In genomic region chr12:50894216-50894615, GRCh38 we compare ENCODE assay signal across 36 cellular contexts. TPM values are rescaled to one million over a fixed set of nuclear protein-coding genes. Genes with fewer than 3 reads are reported as not detected.
"Had no signal": no experiment of that assay in that cellular context is flagged by ENCODE, and none has a peak within 500 bp of the region (broad histone marks: within the 10 kb centered on the region; RNA-seq: fewer than 3 reads in every experiment).

No MANE protein-coding gene starts in this region.

- H3K36me3 Mint-ChIP-seq: activated CD4-positive, alpha-beta memory T cell treated with anti-CD3 and anti-CD28 coated beads for 36 hours; activated CD8-positive, alpha-beta memory T cell treated with anti-CD3 and anti-CD28 coated beads, Interleukin-2, amount 10 ng/mL, durations not matched to agents 7 days and 5 days; activated naive CD4-positive, alpha-beta T cell treated with anti-CD3 and anti-CD28 coated beads, Interleukin-2, amount 50 U/mL, for 24 hours; activated naive CD8-positive, alpha-beta T cell treated with anti-CD3 and anti-CD28 coated beads for 36 hours had no signal

- H3K9me3 Mint-ChIP-seq: activated CD4-positive, alpha-beta memory T cell treated with anti-CD3 and anti-CD28 coated beads for 36 hours; activated CD4-positive, alpha-beta T cell treated with anti-CD3 and anti-CD28 coated beads, Interleukin-2, amount 10 ng/mL, durations not matched to agents 24 days and 14 days; activated naive CD4-positive, alpha-beta T cell treated with anti-CD3 and anti-CD28 coated beads for 36 hours; activated naive CD4-positive, alpha-beta T cell treated with anti-CD3 and anti-CD28 coated beads, Interleukin-2, amount 50 U/mL, for 24 hours; activated naive CD8-positive, alpha-beta T cell treated with anti-CD3 and anti-CD28 coated beads, Interleukin-2, amount 50 U/mL, for 24 hours; activated T-helper 1 cell treated with anti-CD3 and anti-CD28 coated beads, Interleukin-12 subunit alpha, Interleukin-12 subunit beta, Interleukin-2, Interleukin-4 antibody, amounts not matched to agents 30 ng/mL and 10 ng/mL and 1 ng/mL, durations not matched to agents 14 hours and 24 hours and 36 hours; activated T-helper 2 cell treated with anti-CD3 and anti-CD28 coated beads, Interferon-gamma antibody, Interleukin-2, Interleukin-4, amounts not matched to agents 10 μg/mL and 5 μg/mL and 100 μg/mL, durations not matched to agents 14 hours and 24 hours and 36 hours; effector memory CD8-positive, alpha-beta T cell had no signal

- H3K4me3 Mint-ChIP-seq: activated CD4-positive, alpha-beta memory T cell treated with anti-CD3 and anti-CD28 coated beads for 36 hours; activated CD4-positive, alpha-beta T cell treated with anti-CD3 and anti-CD28 coated beads for 36 hours; activated CD4-positive, alpha-beta T cell treated with anti-CD3 and anti-CD28 coated beads, Interleukin-2, amount 10 ng/mL, durations not matched to agents 24 days and 14 days; activated CD8-positive, alpha-beta memory T cell treated with anti-CD3 and anti-CD28 coated beads, Interleukin-2, amount 10 ng/mL, durations not matched to agents 7 days and 5 days; activated CD8-positive, alpha-beta T cell treated with anti-CD3 and anti-CD28 coated beads, Interleukin-2, amount 10 ng/mL, durations not matched to agents 7 days and 5 days; activated naive CD4-positive, alpha-beta T cell treated with anti-CD3 and anti-CD28 coated beads for 36 hours; activated naive CD4-positive, alpha-beta T cell treated with anti-CD3 and anti-CD28 coated beads, Interleukin-2, amount 50 U/mL, for 24 hours; activated naive CD8-positive, alpha-beta T cell treated with anti-CD3 and anti-CD28 coated beads for 36 hours; activated naive CD8-positive, alpha-beta T cell treated with anti-CD3 and anti-CD28 coated beads, Interleukin-2, amount 50 U/mL, for 24 hours; activated T-helper 1 cell treated with anti-CD3 and anti-CD28 coated beads, Interleukin-12 subunit alpha, Interleukin-12 subunit beta, Interleukin-2, Interleukin-4 antibody, amounts not matched to agents 30 ng/mL and 10 ng/mL and 1 ng/mL, durations not matched to agents 14 hours and 24 hours and 36 hours; effector memory CD8-positive, alpha-beta T cell; T-helper 17 cell; T-helper 2 cell treated with Interferon-gamma antibody and Interleukin-4, amounts not matched to agents 5 μg/mL and 100 μg/mL, for 36 hours had no signal

- H3K27me3 Mint-ChIP-seq: activated CD4-positive, alpha-beta memory T cell treated with anti-CD3 and anti-CD28 coated beads for 36 hours; activated CD4-positive, alpha-beta T cell treated with anti-CD3 and anti-CD28 coated beads for 36 hours; activated CD8-positive, alpha-beta memory T cell treated with anti-CD3 and anti-CD28 coated beads, Interleukin-2, amount 10 ng/mL, durations not matched to agents 7 days and 5 days; activated naive CD4-positive, alpha-beta T cell treated with anti-CD3 and anti-CD28 coated beads, Interleukin-2, amount 50 U/mL, for 24 hours; activated naive CD8-positive, alpha-beta T cell treated with anti-CD3 and anti-CD28 coated beads for 36 hours; activated naive CD8-positive, alpha-beta T cell treated with anti-CD3 and anti-CD28 coated beads, Interleukin-2, amount 50 U/mL, for 24 hours; effector memory CD8-positive, alpha-beta T cell had no signal

- H3K4me1 ChIP-seq: adrenal gland, body of pancreas, esophagus muscularis mucosa, foreskin keratinocyte had no signal

- H3K4me3 ChIP-seq: adrenal gland, body of pancreas, esophagus muscularis mucosa, gastrocnemius medialis, heart right ventricle had no signal

- H3K27me3 ChIP-seq: adrenal gland, body of pancreas, esophagus muscularis mucosa, foreskin keratinocyte, gastrocnemius medialis, heart right ventricle had no signal

- H3K36me3 ChIP-seq: adrenal gland, esophagus muscularis mucosa, gastrocnemius medialis, heart right ventricle had no signal

- H3K9me3 ChIP-seq: adrenal gland, body of pancreas, esophagus muscularis mucosa, gastrocnemius medialis had no signal

- H3K27ac Mint-ChIP-seq: activated CD4-positive, alpha-beta memory T cell treated with anti-CD3 and anti-CD28 coated beads for 36 hours; activated CD4-positive, alpha-beta T cell treated with anti-CD3 and anti-CD28 coated beads for 36 hours; activated CD4-positive, alpha-beta T cell treated with anti-CD3 and anti-CD28 coated beads, Interleukin-2, amount 10 ng/mL, durations not matched to agents 24 days and 14 days; activated CD8-positive, alpha-beta memory T cell treated with anti-CD3 and anti-CD28 coated beads, Interleukin-2, amount 10 ng/mL, durations not matched to agents 7 days and 5 days; activated CD8-positive, alpha-beta T cell treated with anti-CD3 and anti-CD28 coated beads, Interleukin-2, amount 10 ng/mL, durations not matched to agents 7 days and 5 days; activated naive CD4-positive, alpha-beta T cell treated with anti-CD3 and anti-CD28 coated beads for 36 hours; activated naive CD4-positive, alpha-beta T cell treated with anti-CD3 and anti-CD28 coated beads, Interleukin-2, amount 50 U/mL, for 24 hours; activated naive CD8-positive, alpha-beta T cell treated with anti-CD3 and anti-CD28 coated beads for 36 hours; activated naive CD8-positive, alpha-beta T cell treated with anti-CD3 and anti-CD28 coated beads, Interleukin-2, amount 50 U/mL, for 24 hours; activated T-helper 1 cell treated with anti-CD3 and anti-CD28 coated beads, Interleukin-12 subunit alpha, Interleukin-12 subunit beta, Interleukin-2, Interleukin-4 antibody, amounts not matched to agents 30 ng/mL and 10 ng/mL and 1 ng/mL, durations not matched to agents 14 hours and 24 hours and 36 hours; activated T-helper 2 cell treated with anti-CD3 and anti-CD28 coated beads, Interferon-gamma antibody, Interleukin-2, Interleukin-4, amounts not matched to agents 10 μg/mL and 5 μg/mL and 100 μg/mL, durations not matched to agents 14 hours and 24 hours and 36 hours; effector memory CD8-positive, alpha-beta T cell; T-helper 17 cell; T-helper 2 cell treated with Interferon-gamma antibody and Interleukin-4, amounts not matched to agents 5 μg/mL and 100 μg/mL, for 36 hours had no signal

- DNase-seq: activated CD4-positive, alpha-beta memory T cell treated with anti-CD3 and anti-CD28 coated beads for 36 hours; activated CD4-positive, alpha-beta T cell treated with anti-CD3 and anti-CD28 coated beads for 36 hours; activated CD4-positive, CD25-positive, alpha-beta regulatory T cell; activated CD4-positive, CD25-positive, alpha-beta regulatory T cell treated with anti-CD3 and anti-CD28 coated beads, Interleukin-2, amount 50 U/mL, for 72 hours; activated CD8-positive, alpha-beta memory T cell treated with anti-CD3 and anti-CD28 coated beads, Interleukin-2, amount 10 ng/mL, durations not matched to agents 7 days and 5 days; activated CD8-positive, alpha-beta memory T cell treated with anti-CD3 and anti-CD28 coated beads, Interleukin-2, amount 50 U/mL, for 4 hours; activated CD8-positive, alpha-beta T cell treated with anti-CD3 and anti-CD28 coated beads, Interleukin-2, amount 10 ng/mL, durations not matched to agents 7 days and 5 days; activated effector memory CD4-positive, alpha-beta T cell treated with anti-CD3 and anti-CD28 coated beads, Interleukin-2, amount 50 U/mL, for 16 hours; activated naive CD4-positive, alpha-beta T cell treated with anti-CD3 and anti-CD28 coated beads for 36 hours; activated naive CD8-positive, alpha-beta T cell treated with anti-CD3 and anti-CD28 coated beads for 36 hours; activated naive CD8-positive, alpha-beta T cell treated with anti-CD3 and anti-CD28 coated beads, Interleukin-2, amount 50 U/mL, for 24 hours; activated T-cell treated with anti-CD3 and anti-CD28 coated beads, Interleukin-2, amount 50 U/mL, for 1 hour; activated T-cell treated with anti-CD3 and anti-CD28 coated beads, Interleukin-2, amount 50 U/mL, for 48 hours; adrenal gland; amygdala; aorta; body of pancreas; caudate nucleus; cortex of kidney; dermis blood vessel endothelial cell; effector CD4-positive, alpha-beta T cell; effector memory CD8-positive, alpha-beta T cell; erythroblast; foreskin keratinocyte; gastrocnemius medialis; heart right ventricle; T-helper 17 cell had no signal

- H3K4me1 Mint-ChIP-seq: activated CD4-positive, alpha-beta T cell treated with anti-CD3 and anti-CD28 coated beads for 36 hours; activated CD4-positive, alpha-beta T cell treated with anti-CD3 and anti-CD28 coated beads, Interleukin-2, amount 10 ng/mL, durations not matched to agents 24 days and 14 days; activated CD8-positive, alpha-beta memory T cell treated with anti-CD3 and anti-CD28 coated beads, Interleukin-2, amount 10 ng/mL, durations not matched to agents 7 days and 5 days; activated naive CD4-positive, alpha-beta T cell treated with anti-CD3 and anti-CD28 coated beads, Interleukin-2, amount 50 U/mL, for 24 hours; activated naive CD8-positive, alpha-beta T cell treated with anti-CD3 and anti-CD28 coated beads for 36 hours; activated naive CD8-positive, alpha-beta T cell treated with anti-CD3 and anti-CD28 coated beads, Interleukin-2, amount 50 U/mL, for 24 hours; T-helper 17 cell had no signal

- ATAC-seq: activated CD4-positive, alpha-beta T cell treated with anti-CD3 and anti-CD28 coated beads for 36 hours; activated CD8-positive, alpha-beta memory T cell treated with anti-CD3 and anti-CD28 coated beads, Interleukin-2, amount 10 ng/mL, durations not matched to agents 7 days and 5 days; activated CD8-positive, alpha-beta T cell treated with anti-CD3 and anti-CD28 coated beads, Interleukin-2, amount 10 ng/mL, durations not matched to agents 7 days and 5 days; activated naive CD8-positive, alpha-beta T cell treated with anti-CD3 and anti-CD28 coated beads, Interleukin-2, amount 50 U/mL, for 24 hours; body of pancreas; effector memory CD8-positive, alpha-beta T cell; foreskin keratinocyte; gastrocnemius medialis; heart right ventricle; T-helper 17 cell had no signal

- H3K27ac ChIP-seq: adrenal gland, body of pancreas, esophagus muscularis mucosa, foreskin keratinocyte, gastrocnemius medialis, heart right ventricle had no signal

RNA-seq across cellular contexts. Expression of gene TMPRSS12, which starts 51.5 kb away (rescaled TPM):
- total RNA-seq: activated CD4-positive, alpha-beta memory T cell treated with anti-CD3 and anti-CD28 coated beads for 36 hours; activated CD4-positive, alpha-beta T cell treated with anti-CD3 and anti-CD28 coated beads for 36 hours; activated CD4-positive, alpha-beta T cell treated with anti-CD3 and anti-CD28 coated beads, Interleukin-2, amount 10 ng/mL, durations not matched to agents 24 days and 14 days; activated CD8-positive, alpha-beta memory T cell treated with anti-CD3 and anti-CD28 coated beads for 36 hours; activated CD8-positive, alpha-beta memory T cell treated with anti-CD3 and anti-CD28 coated beads, Interleukin-2, amount 10 ng/mL, durations not matched to agents 7 days and 5 days; activated CD8-positive, alpha-beta T cell treated with anti-CD3 and anti-CD28 coated beads, Interleukin-2, amount 10 ng/mL, durations not matched to agents 7 days and 5 days; activated naive CD4-positive, alpha-beta T cell treated with anti-CD3 and anti-CD28 coated beads for 36 hours; activated naive CD8-positive, alpha-beta T cell treated with anti-CD3 and anti-CD28 coated beads for 36 hours; activated T-helper 1 cell treated with anti-CD3 and anti-CD28 coated beads, Interleukin-12 subunit alpha, Interleukin-12 subunit beta, Interleukin-2, Interleukin-4 antibody, amounts not matched to agents 30 ng/mL and 10 ng/mL and 1 ng/mL, durations not matched to agents 14 hours and 24 hours and 36 hours; activated T-helper 2 cell treated with anti-CD3 and anti-CD28 coated beads, Interferon-gamma antibody, Interleukin-2, Interleukin-4, amounts not matched to agents 10 μg/mL and 5 μg/mL and 100 μg/mL, durations not matched to agents 14 hours and 24 hours and 36 hours; aorta; body of pancreas; chondrocyte; dermis blood vessel endothelial cell; esophagus muscularis mucosa; foreskin keratinocyte; gastrocnemius medialis; glomerular endothelial cell; heart right ventricle; T-helper 17 cell had no signal
- polyA plus RNA-seq: aorta, foreskin keratinocyte, heart right ventricle had no signal

RNA-seq across cellular contexts. Expression of gene HIGD1C, which starts 58.1 kb away (rescaled TPM):
- total RNA-seq: activated CD4-positive, alpha-beta memory T cell treated with anti-CD3 and anti-CD28 coated beads for 36 hours; activated CD4-positive, alpha-beta T cell treated with anti-CD3 and anti-CD28 coated beads for 36 hours; activated CD4-positive, alpha-beta T cell treated with anti-CD3 and anti-CD28 coated beads, Interleukin-2, amount 10 ng/mL, durations not matched to agents 24 days and 14 days; activated CD8-positive, alpha-beta memory T cell treated with anti-CD3 and anti-CD28 coated beads for 36 hours; activated CD8-positive, alpha-beta memory T cell treated with anti-CD3 and anti-CD28 coated beads, Interleukin-2, amount 10 ng/mL, durations not matched to agents 7 days and 5 days; activated CD8-positive, alpha-beta T cell treated with anti-CD3 and anti-CD28 coated beads, Interleukin-2, amount 10 ng/mL, durations not matched to agents 7 days and 5 days; activated naive CD4-positive, alpha-beta T cell treated with anti-CD3 and anti-CD28 coated beads for 36 hours; activated naive CD8-positive, alpha-beta T cell treated with anti-CD3 and anti-CD28 coated beads for 36 hours; activated T-helper 1 cell treated with anti-CD3 and anti-CD28 coated beads, Interleukin-12 subunit alpha, Interleukin-12 subunit beta, Interleukin-2, Interleukin-4 antibody, amounts not matched to agents 30 ng/mL and 10 ng/mL and 1 ng/mL, durations not matched to agents 14 hours and 24 hours and 36 hours; activated T-helper 2 cell treated with anti-CD3 and anti-CD28 coated beads, Interferon-gamma antibody, Interleukin-2, Interleukin-4, amounts not matched to agents 10 μg/mL and 5 μg/mL and 100 μg/mL, durations not matched to agents 14 hours and 24 hours and 36 hours; adrenal gland; aorta; body of pancreas; chondrocyte; dermis blood vessel endothelial cell; esophagus muscularis mucosa; foreskin keratinocyte; gastrocnemius medialis; glomerular endothelial cell; heart right ventricle; T-helper 17 cell had no signal
- polyA plus RNA-seq: adrenal gland, aorta, foreskin keratinocyte, heart right ventricle had no signal
